ENCODE assay signal across 25 cellular contexts in the genomic region with DNA sequence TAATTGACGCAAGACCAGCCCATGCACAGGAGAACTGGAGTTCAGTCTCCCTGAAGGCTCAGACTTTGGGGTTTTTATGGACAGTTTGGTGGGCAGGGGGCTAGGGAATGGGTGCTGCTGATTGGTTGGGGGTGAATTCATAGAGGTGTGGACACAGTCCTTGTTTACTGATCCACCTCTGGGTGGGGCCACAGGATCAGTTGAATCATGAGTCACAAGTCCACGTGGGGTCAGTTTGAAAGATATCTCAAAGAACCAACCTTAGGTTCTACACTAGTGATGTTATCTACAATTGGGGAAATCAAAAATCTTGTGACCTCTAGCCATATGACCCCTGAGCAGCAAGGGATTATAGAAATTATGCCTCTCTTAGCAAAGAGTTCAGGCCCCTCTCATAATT.
DNase-seq lines count a peak whose midpoint lies in the region; ATAC-seq and TF ChIP-seq lines count a peak whose summit lies in the region.
"Had no signal": no experiment of that assay in that cellular context is flagged by ENCODE, and none has a peak within 500 bp of the region (broad histone marks: within the 10 kb centered on the region; RNA-seq: fewer than 3 reads in every experiment).

No MANE protein-coding gene starts in this region.

- H3K27me3 ChIP-seq in ascending aorta (no peaks in the 10 kb centered on the region), gastrocnemius medialis (no peaks in the 10 kb centered on the region), tibial nerve (no peaks in the 10 kb centered on the region), stomach (no peaks in the 10 kb centered on the region)
- H3K27me3 ChIP-seq: SJCRH30 had no signal

- 93 to 97% methylated on average over 2 of the region's 2 CpGs for WGBS in tibial nerve, 2 donors
- WGBS in stomach, 5 donors = 77 to 89% (median 86%) methylated on average over 2 of the region's 2 CpGs

- DNase-seq in RWPE1 (ENCODE audit: low spot score) (peak; percentile 6), ascending aorta (ENCODE audit: low spot score in 2 of 2) (no peak), left colon (no peak), gastrocnemius medialis (no peak), tibial nerve (ENCODE audit: low spot score in 2 of 2) (no peak), stomach (no peak)
- DNase-seq: C1 segment of cervical spinal cord; CD4-positive, alpha-beta memory T cell; COR-L47; DMS53; Karpas-422; NCI-H1092; NCI-H1417 treated with DMSO at 0.1 percent for 48 hours; NCI-H187; NCI-H2081 treated with DMSO at 0.1 percent for 48 hours; NCI-H2171; NCI-H226; NCI-H510A; NCI-H69; SJCRH30 had no signal

- no peak for TF ChIP-seq POLR2A in gastrocnemius medialis (IDR thresholded peaks at IDR 0.05)
- TF ChIP-seq POLR2A in tibial nerve (IDR thresholded peaks at IDR 0.05) = no peak
- no peak for TF ChIP-seq POLR2A in stomach (IDR thresholded peaks at IDR 0.05)

- H3K36me3 ChIP-seq in ascending aorta (no peaks in the 10 kb centered on the region), gastrocnemius medialis (no peaks in the 10 kb centered on the region), tibial nerve (no peaks in the 10 kb centered on the region), stomach (peaks cover 0 to 2% (median 0%) of the 10 kb centered on the region in 4 donors)
- H3K36me3 ChIP-seq: SJCRH30 had no signal

- TF ChIP-seq EP300 in tibial nerve (IDR thresholded peaks at IDR 0.05) (no peak), stomach (IDR thresholded peaks at IDR 0.05) (no peak)

- CTCF ChIA-PET in RWPE1 (lab: Yijun Ruan, JAX) = no interaction called here

- POLR2A ChIA-PET in RWPE1 (lab: Yijun Ruan, JAX; ENCODE audit: low non-redundant PET) = no interaction called here

- TF ChIP-seq CTCF in RWPE1 (conservative IDR thresholded peaks at IDR 0.05; ENCODE audit: low read depth) (no peak), ascending aorta (IDR thresholded peaks at IDR 0.05) (no peak), gastrocnemius medialis (IDR thresholded peaks at IDR 0.05 in 4 of 5, conservative IDR thresholded peaks at IDR 0.05 in 1 of 5) (no peak), tibial nerve (IDR thresholded peaks at IDR 0.05) (no peak), stomach (IDR thresholded peaks at IDR 0.05) (no peak)

- intact Hi-C loops in ascending aorta (cut with DNase I) (no loop called here), left colon (cut with DNase I, micrococcal nuclease) (no loop called here), gastrocnemius medialis (cut with DNase I; ENCODE audit: low total_unique reads) (loop anchor here (5.0 to 10.0 kb wide), 2 partner anchors 94 to 342 kb away; a partner anchor contains a TSS), stomach (cut with DNase I; ENCODE audit: low total_unique reads) (no loop called here)

- H3K4me1 ChIP-seq in ascending aorta = peaks cover 16 to 29% of the 10 kb centered on the region in 2 donors
- peaks cover 45 to 48% of the 10 kb centered on the region in 2 donors for H3K4me1 ChIP-seq in gastrocnemius medialis
- H3K4me1 ChIP-seq in tibial nerve = peaks cover 0 to 27% (median 1%) of the 10 kb centered on the region in 4 donors
- peaks cover 0 to 30% (median 24%) of the 10 kb centered on the region in 4 donors for H3K4me1 ChIP-seq in stomach
- H3K4me1 ChIP-seq: SJCRH30 had no signal

- no peak overlapping the region for H3K27ac ChIP-seq in RWPE1
- peak overlapping the region; percentile 67 to 95 for H3K27ac ChIP-seq in ascending aorta
- H3K27ac ChIP-seq in gastrocnemius medialis = peak overlapping the region in 3 of 4 donors; percentile 69 to 96 (median 87)
- no peak overlapping the region for H3K27ac ChIP-seq in tibial nerve
- H3K27ac ChIP-seq in stomach = no peak overlapping the region
- H3K27ac ChIP-seq: HL-60, SJCRH30 had no signal

- ATAC-seq in left colon (peak; percentile 71), gastrocnemius medialis (no peak), HG03108 (IDR thresholded peaks at IDR 0.05; ENCODE audit: unreplicated experiment) (no peak), GM19035 (IDR thresholded peaks at IDR 0.05; ENCODE audit: unreplicated experiment) (no peak)
- ATAC-seq: GM12878, Panc1 had no signal

- H3K4me3 ChIP-seq in ascending aorta (no peak overlapping the region), gastrocnemius medialis (no peak overlapping the region), tibial nerve (no peak overlapping the region), stomach (no peak overlapping the region)
- H3K4me3 ChIP-seq: GM12878, SJCRH30 had no signal

- in situ Hi-C loops in gastrocnemius medialis (cut with MboI; ENCODE audit: low sequenced_read_pairs in 4 of 4) = no loop called here

- H3K9me3 ChIP-seq in ascending aorta (no peaks in the 10 kb centered on the region), gastrocnemius medialis (no peaks in the 10 kb centered on the region), tibial nerve (no peaks in the 10 kb centered on the region), stomach (no peaks in the 10 kb centered on the region)
- H3K9me3 ChIP-seq: SJCRH30 had no signal

Comparison
In these comparisons a context has a peak if more than half of its experiments do, and no peak if none do; other contexts are left out.
1. H3K27ac ChIP-seq: peak in ascending aorta (2 of 2) and gastrocnemius medialis (3 of 4); none in RWPE1 (single experiment), tibial nerve (0 of 4) and stomach (0 of 5).